ENCODE assay signal across 8 cellular contexts in the genomic region with DNA sequence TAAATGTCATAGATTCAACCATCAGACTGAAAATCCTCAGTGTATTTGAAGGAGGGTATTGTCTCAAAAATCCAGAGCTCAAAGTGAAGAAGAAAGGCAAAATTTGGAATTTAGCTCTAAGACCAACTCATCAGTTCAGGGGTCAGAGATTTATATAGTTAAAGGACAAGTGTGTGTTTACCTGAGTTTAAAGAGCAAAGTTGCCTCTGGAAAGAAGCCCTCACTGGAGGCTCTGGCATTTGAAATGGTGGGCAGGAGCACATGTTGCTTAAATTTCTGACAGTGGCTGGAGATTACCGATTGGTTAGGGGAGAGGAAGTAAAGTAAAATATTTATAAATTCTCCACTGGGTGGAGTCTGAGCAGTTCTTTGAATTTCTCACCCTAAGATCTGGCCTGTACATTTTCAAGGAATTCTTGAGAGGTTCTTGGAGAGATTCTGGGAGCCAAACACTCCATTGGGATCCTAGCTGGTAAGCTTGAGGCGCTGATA. TPM values are rescaled to one million over a fixed set of nuclear protein-coding genes. Genes with fewer than 3 reads are reported as not detected.
A peak's percentile ranks its signal among the peaks of the same experiment; 100 is the strongest.
DNase-seq lines count a peak whose midpoint lies in the region; ATAC-seq and TF ChIP-seq lines count a peak whose summit lies in the region.

Gene KYNU (plus strand): TSS at position 400 of the 492 bp plus-strand sequence. CDS start 7,704 bp downstream, outside the sequence.

- no peak within 1 kb of the TSS for H3K4me3 ChIP-seq in mucosa of descending colon

- H3K4me1 ChIP-seq in mucosa of descending colon (ENCODE audit: low read depth) = no peaks in the 10 kb centered on the region

- no peak for TF ChIP-seq CTCF in mucosa of descending colon (IDR thresholded peaks at IDR 0.05)

- intact Hi-C loops in mucosa of descending colon (cut with DNase I, micrococcal nuclease) = no loop called here

- H3K9me3 ChIP-seq in mucosa of descending colon = no peaks in the 10 kb centered on the region

- DNase-seq in RPMI7951 (ENCODE audit: low read depth) (peak; percentile 70), mucosa of descending colon (no peak), SHP77 treated with DMSO at 0.1 percent for 48 hours (lab: John Stamatoyannopoulos, UW) (no peak), T-helper 9 cell (no peak), NCI-H1417 treated with DMSO at 0.1 percent for 48 hours (lab: John Stamatoyannopoulos, UW) (no peak), AG08396 (ENCODE audit: low spot score) (no peak)

- H3K36me3 ChIP-seq in mucosa of descending colon (ENCODE audit: low read depth) = no peaks in the 10 kb centered on the region

- peak; percentile 47 for ATAC-seq in GM18867 (IDR thresholded peaks at IDR 0.05; ENCODE audit: unreplicated experiment)
- peak; percentile 48 for ATAC-seq in HG02884 (IDR thresholded peaks at IDR 0.05; ENCODE audit: unreplicated experiment)
- peak; percentile 19 for ATAC-seq in mucosa of descending colon

RNA-seq across cellular contexts. Expression of gene KYNU, which starts in this region (rescaled TPM):
- total RNA-seq in RPMI7951 (2014; rRNA removed; shearing (Covaris generic)) = 25.5 and 31.6 TPM in 2 replicates
- total RNA-seq in mucosa of descending colon = 1 to 10 TPM; 1.7 to 3.3 (median 2.7) TPM
